In the genomic region with DNA sequence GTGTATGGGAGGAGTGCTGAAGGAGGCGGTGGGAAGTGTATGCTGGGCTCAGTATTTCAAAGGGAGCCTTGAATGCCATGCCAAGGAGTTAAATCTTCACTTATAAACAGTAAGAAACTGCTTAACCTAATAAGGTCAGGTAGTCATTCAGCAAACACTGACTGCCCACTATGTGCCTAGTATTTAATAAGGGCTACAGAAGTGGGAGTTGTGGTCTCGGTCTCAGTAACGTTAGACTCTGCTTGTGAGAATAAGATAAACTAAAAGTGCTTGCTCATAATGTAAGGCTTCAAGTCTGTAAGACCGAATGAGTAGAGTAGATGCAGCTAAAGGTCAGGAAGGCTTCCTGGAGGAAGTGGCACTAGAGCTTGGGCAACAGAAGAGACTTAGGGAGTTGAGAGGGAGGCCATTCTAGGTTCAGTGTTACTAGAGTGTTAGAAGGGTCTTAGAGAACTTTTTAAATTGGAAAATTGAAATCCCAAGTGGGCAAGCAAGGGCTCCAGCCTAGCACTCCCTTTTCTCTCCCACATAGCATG, we compare ENCODE assay signal across 1 cellular context.
TF ChIP-seq lines count a peak whose summit lies in the region.

No MANE protein-coding gene starts in this region.

TF ChIP-seq in HepG2, 621 proteins besides CTCF, POLR2A, EP300 and RAD21:
- TF ChIP-seq, protein P1, sequence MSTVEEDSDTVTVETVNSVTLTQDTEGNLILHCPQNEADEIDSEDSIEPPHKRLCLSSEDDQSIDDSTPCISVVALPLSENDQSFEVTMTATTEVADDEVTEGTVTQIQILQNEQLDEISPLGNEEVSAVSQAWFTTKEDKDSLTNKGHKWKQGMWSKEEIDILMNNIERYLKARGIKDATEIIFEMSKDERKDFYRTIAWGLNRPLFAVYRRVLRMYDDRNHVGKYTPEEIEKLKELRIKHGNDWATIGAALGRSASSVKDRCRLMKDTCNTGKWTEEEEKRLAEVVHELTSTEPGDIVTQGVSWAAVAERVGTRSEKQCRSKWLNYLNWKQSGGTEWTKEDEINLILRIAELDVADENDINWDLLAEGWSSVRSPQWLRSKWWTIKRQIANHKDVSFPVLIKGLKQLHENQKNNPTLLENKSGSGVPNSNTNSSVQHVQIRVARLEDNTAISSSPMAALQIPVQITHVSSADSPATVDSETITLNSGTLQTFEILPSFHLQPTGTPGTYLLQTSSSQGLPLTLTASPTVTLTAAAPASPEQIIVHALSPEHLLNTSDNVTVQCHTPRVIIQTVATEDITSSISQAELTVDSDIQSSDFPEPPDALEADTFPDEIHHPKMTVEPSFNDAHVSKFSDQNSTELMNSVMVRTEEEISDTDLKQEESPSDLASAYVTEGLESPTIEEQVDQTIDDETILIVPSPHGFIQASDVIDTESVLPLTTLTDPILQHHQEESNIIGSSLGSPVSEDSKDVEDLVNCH (CRISPR knock-in tag; IDR thresholded peaks at IDR 0.05), result no peak
- TF ChIP-seq ZNF3 (CRISPR knock-in tag; IDR thresholded peaks at IDR 0.05) (0 out of 2 replicates have a peak, but pooled peaks have one; percentile 29), ZFP36 (IDR thresholded peaks at IDR 0.05; ENCODE audit: borderline replicate concordance, low read depth, low read length, partially characterized antibody) (peak; percentile 30)
